In genomic region chr12:55019784-55020183, GRCh38 we compare ENCODE assay signal across 1 cellular context.
A peak's percentile ranks its signal among the peaks of the same experiment; 100 is the strongest.
TF ChIP-seq lines count a peak whose summit lies in the region.

A gene with protein sequence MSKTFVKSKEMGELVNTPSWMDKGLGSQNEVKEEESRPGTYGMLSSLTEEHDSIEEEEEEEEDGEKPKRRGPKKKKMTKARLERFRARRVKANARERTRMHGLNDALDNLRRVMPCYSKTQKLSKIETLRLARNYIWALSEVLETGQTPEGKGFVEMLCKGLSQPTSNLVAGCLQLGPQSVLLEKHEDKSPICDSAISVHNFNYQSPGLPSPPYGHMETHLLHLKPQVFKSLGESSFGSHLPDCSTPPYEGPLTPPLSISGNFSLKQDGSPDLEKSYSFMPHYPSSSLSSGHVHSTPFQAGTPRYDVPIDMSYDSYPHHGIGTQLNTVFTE (plus strand): TSS chr12:55019974. CDS start chr12:55026440, 6,466 bp downstream.

TF ChIP-seq in K562, 482 proteins besides CTCF, POLR2A, EP300 and RAD21 (continued from another document and continues in another):
- TF ChIP-seq, protein P1, sequence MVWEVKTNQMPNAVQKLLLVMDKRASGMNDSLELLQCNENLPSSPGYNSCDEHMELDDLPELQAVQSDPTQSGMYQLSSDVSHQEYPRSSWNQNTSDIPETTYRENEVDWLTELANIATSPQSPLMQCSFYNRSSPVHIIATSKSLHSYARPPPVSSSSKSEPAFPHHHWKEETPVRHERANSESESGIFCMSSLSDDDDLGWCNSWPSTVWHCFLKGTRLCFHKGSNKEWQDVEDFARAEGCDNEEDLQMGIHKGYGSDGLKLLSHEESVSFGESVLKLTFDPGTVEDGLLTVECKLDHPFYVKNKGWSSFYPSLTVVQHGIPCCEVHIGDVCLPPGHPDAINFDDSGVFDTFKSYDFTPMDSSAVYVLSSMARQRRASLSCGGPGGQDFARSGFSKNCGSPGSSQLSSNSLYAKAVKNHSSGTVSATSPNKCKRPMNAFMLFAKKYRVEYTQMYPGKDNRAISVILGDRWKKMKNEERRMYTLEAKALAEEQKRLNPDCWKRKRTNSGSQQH (CRISPR knock-in tag; IDR thresholded peaks at IDR 0.05) = no peak
- TF ChIP-seq SRSF3 (IDR thresholded peaks at IDR 0.05; ENCODE audit: insufficient read depth, low read length) (no peak), SAFB (IDR thresholded peaks at IDR 0.05; ENCODE audit: borderline replicate concordance, low read depth, low read length) (no peak), MYNN (IDR thresholded peaks at IDR 0.05) (no peak), MYNN (CRISPR knock-in tag; IDR thresholded peaks at IDR 0.05) (peak; percentile 61; the same call in 1 of the 2 replicates), ZNF197 (CRISPR knock-in tag; IDR thresholded peaks at IDR 0.05; ENCODE audit: low read depth) (peak; percentile 92), ZNF175 (CRISPR knock-in tag; IDR thresholded peaks at IDR 0.05; ENCODE audit: low read depth) (peak; percentile 52; the same call in 1 of the 2 replicates), CBX3 (IDR thresholded peaks at IDR 0.05; ENCODE audit: borderline replicate concordance in 1 of 2, low read length in 2 of 2) (peak in 1 of 2 experiments; percentile 47; a peak in 1 of 3 replicates), KLF13 (tag; IDR thresholded peaks at IDR 0.05; ENCODE audit: borderline replicate concordance, low read depth) (0 out of 2 replicates have a peak, but pooled peaks have one; percentile 31), ZKSCAN1 (IDR thresholded peaks at IDR 0.05; ENCODE audit: low read depth, low read length) (no peak), KLF6 (CRISPR knock-in tag; IDR thresholded peaks at IDR 0.05; ENCODE audit: borderline replicate concordance) (no peak), MAZ (CRISPR knock-in tag; conservative IDR thresholded peaks at IDR 0.05 in 1 of 2, IDR thresholded peaks at IDR 0.05 in 1 of 2) (peak; percentile 35 to 85; a peak in 3 of 4 replicates), ZBTB12 (CRISPR knock-in tag; IDR thresholded peaks at IDR 0.05) (no peak), ZMIZ1 (IDR thresholded peaks at IDR 0.05; ENCODE audit: low read depth in 2 of 2, low read length in 2 of 2) (no peak), TEAD1 (CRISPR knock-in tag; IDR thresholded peaks at IDR 0.05) (peak in 1 of 2 experiments; percentile 25; a peak in 2 of 4 replicates), ZNF79 (CRISPR knock-in tag; IDR thresholded peaks at IDR 0.05; ENCODE audit: low read depth) (0 out of 2 replicates have a peak, but pooled peaks have one; percentile 9), ZNF586 (CRISPR knock-in tag; conservative IDR thresholded peaks at IDR 0.05) (no peak), NCOA1 (IDR thresholded peaks at IDR 0.05; ENCODE audit: low read depth) (peak; percentile 97), ZNF766 (CRISPR knock-in tag; conservative IDR thresholded peaks at IDR 0.05) (peak; percentile 92), FOXO4 (CRISPR knock-in tag; IDR thresholded peaks at IDR 0.05) (no peak), NR2C2 (CRISPR knock-in tag; IDR thresholded peaks at IDR 0.05) (0 out of 2 replicates have a peak, but pooled peaks have one; percentile 18), NR2C2 (tag; IDR thresholded peaks at IDR 0.05) (no peak), HDAC1 (IDR thresholded peaks at IDR 0.05) (peak in 1 of 2 experiments; percentile 90; a peak in 2 of 4 replicates), STAT6 (CRISPR knock-in tag; IDR thresholded peaks at IDR 0.05) (no peak), CREB3 (tag; conservative IDR thresholded peaks at IDR 0.05; ENCODE audit: low read depth) (peak; percentile 71; the same call in 1 of the 2 replicates), CXXC5 (CRISPR knock-in tag; IDR thresholded peaks at IDR 0.05) (peak; percentile 28; the same call in 1 of the 2 replicates), ZFP91 (CRISPR knock-in tag; IDR thresholded peaks at IDR 0.05) (no peak), JUND (IDR thresholded peaks at IDR 0.05; ENCODE audit: borderline replicate concordance, low read depth, low read length) (peak; percentile 18; the same call in 1 of the 2 replicates), JUND (tag; IDR thresholded peaks at IDR 0.05; ENCODE audit: borderline replicate concordance, low read depth, low read length) (no peak; the same call in 2 of the 3 replicates)
- TF ChIP-seq, protein P2, sequence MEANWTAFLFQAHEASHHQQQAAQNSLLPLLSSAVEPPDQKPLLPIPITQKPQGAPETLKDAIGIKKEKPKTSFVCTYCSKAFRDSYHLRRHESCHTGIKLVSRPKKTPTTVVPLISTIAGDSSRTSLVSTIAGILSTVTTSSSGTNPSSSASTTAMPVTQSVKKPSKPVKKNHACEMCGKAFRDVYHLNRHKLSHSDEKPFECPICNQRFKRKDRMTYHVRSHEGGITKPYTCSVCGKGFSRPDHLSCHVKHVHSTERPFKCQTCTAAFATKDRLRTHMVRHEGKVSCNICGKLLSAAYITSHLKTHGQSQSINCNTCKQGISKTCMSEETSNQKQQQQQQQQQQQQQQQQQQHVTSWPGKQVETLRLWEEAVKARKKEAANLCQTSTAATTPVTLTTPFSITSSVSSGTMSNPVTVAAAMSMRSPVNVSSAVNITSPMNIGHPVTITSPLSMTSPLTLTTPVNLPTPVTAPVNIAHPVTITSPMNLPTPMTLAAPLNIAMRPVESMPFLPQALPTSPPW (CRISPR knock-in tag; IDR thresholded peaks at IDR 0.05) = peak; percentile 35; the same call in 1 of the 2 replicates
- TF ChIP-seq, protein P3, sequence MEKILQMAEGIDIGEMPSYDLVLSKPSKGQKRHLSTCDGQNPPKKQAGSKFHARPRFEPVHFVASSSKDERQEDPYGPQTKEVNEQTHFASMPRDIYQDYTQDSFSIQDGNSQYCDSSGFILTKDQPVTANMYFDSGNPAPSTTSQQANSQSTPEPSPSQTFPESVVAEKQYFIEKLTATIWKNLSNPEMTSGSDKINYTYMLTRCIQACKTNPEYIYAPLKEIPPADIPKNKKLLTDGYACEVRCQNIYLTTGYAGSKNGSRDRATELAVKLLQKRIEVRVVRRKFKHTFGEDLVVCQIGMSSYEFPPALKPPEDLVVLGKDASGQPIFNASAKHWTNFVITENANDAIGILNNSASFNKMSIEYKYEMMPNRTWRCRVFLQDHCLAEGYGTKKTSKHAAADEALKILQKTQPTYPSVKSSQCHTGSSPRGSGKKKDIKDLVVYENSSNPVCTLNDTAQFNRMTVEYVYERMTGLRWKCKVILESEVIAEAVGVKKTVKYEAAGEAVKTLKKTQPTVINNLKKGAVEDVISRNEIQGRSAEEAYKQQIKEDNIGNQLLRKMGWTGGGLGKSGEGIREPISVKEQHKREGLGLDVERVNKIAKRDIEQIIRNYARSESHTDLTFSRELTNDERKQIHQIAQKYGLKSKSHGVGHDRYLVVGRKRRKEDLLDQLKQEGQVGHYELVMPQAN (IDR thresholded peaks at IDR 0.05; ENCODE audit: borderline replicate concordance) = peak; percentile 48; the same call in 1 of the 2 replicates
- TF ChIP-seq, protein P4, sequence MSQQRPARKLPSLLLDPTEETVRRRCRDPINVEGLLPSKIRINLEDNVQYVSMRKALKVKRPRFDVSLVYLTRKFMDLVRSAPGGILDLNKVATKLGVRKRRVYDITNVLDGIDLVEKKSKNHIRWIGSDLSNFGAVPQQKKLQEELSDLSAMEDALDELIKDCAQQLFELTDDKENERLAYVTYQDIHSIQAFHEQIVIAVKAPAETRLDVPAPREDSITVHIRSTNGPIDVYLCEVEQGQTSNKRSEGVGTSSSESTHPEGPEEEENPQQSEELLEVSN (IDR thresholded peaks at IDR 0.05; ENCODE audit: borderline replicate concordance in 1 of 2, extremely low read depth in 1 of 2, insufficient read depth in 1 of 2, insufficient read length in 1 of 2, low read depth in 1 of 2, low read length in 1 of 2, poor library complexity in 1 of 2, severe bottlenecking in 1 of 2) = no peak
- TF ChIP-seq, protein P5, sequence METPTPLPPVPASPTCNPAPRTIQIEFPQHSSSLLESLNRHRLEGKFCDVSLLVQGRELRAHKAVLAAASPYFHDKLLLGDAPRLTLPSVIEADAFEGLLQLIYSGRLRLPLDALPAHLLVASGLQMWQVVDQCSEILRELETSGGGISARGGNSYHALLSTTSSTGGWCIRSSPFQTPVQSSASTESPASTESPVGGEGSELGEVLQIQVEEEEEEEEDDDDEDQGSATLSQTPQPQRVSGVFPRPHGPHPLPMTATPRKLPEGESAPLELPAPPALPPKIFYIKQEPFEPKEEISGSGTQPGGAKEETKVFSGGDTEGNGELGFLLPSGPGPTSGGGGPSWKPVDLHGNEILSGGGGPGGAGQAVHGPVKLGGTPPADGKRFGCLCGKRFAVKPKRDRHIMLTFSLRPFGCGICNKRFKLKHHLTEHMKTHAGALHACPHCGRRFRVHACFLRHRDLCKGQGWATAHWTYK (CRISPR knock-in tag; IDR thresholded peaks at IDR 0.05) = peak; percentile 82; the same call in 1 of the 2 replicates
